ENCODE assay signal across 10 cellular contexts in the genomic region with DNA sequence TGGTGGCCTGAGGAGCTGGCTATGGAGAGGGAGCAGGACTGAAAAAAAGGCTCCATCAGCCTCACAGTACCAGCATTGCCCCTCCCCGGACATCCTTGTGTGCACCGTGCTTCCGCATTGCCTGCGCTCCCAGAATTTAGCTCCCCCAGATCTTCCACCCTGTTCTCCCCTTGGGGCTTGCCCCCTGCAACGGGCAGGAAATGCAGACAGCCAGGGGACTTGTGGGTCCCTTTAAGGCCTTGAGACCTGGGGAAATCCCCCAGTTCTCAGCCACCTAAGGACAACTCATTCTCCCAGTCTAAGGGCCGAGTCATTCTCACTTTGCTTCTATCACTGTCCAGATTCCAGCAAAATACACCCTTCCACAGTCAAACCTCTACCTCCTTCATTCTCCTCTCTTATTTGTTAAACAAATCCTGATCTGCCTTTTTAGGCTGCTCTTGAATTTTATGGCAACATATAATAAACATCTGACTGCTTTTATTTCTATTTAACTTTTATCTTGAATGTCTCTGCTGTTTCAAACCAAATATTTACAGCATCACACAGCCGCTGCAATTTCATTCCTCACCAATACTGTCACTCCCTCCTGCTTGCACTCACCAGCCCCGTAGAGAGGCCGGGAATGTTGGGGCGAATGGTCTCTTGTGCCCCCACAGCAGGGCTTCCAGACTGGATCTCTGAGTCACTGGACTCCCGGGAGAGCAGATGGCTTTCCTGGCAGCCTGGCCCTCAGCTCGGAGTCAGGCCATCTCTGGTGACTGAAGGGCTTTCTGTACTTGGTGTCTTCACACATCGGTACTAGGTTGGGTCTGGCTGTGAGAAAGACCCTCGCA.
DNase-seq lines count a peak whose midpoint lies in the region; ATAC-seq and TF ChIP-seq lines count a peak whose summit lies in the region.
"Had no signal": no experiment of that assay in that cellular context is flagged by ENCODE, and none has a peak within 500 bp of the region (broad histone marks: within the 10 kb centered on the region; RNA-seq: fewer than 3 reads in every experiment).

No MANE protein-coding gene starts in this region.

- H3K36me3 ChIP-seq in SK-N-SH (replicated peaks in 1 of 2; ENCODE audit: control insufficient read depth in 1 of 2, insufficient read depth in 2 of 2, low read length in 1 of 2) = no peaks in the 10 kb centered on the region
- H3K36me3 ChIP-seq in skeletal muscle satellite cell (ENCODE audit: insufficient read depth, low read length) = no peaks in the 10 kb centered on the region
- H3K36me3 ChIP-seq: thoracic aorta had no signal

- H3K27ac ChIP-seq in SK-N-SH (ENCODE audit: low read depth in 2 of 2, low read length in 1 of 2) = peak overlapping the region; percentile 11 to 93; a peak in 3 of 4 replicates
- H3K27ac ChIP-seq: thoracic aorta had no signal

- H3K4me2 ChIP-seq in SK-N-SH (peak overlapping the region; percentile 61), skeletal muscle satellite cell (ENCODE audit: low read length) (peak overlapping the region; percentile 64)

- H3K9ac ChIP-seq in SK-N-SH = peak overlapping the region; percentile 59
- H3K9ac ChIP-seq in skeletal muscle satellite cell (ENCODE audit: low read depth, low read length) = peak overlapping the region; percentile 75

- TF ChIP-seq RAD21 in SK-N-SH (IDR thresholded peaks at IDR 0.05; ENCODE audit: low read length) = no peak

- H3K9me3 ChIP-seq in SK-N-SH (no peaks in the 10 kb centered on the region), skeletal muscle satellite cell (replicated peaks; ENCODE audit: low read length) (no peaks in the 10 kb centered on the region)
- H3K9me3 ChIP-seq: thoracic aorta had no signal

- H3K4me3 ChIP-seq in SK-N-SH (ENCODE audit: low read depth in 2 of 2, low read length in 1 of 2) = no peak overlapping the region
- H3K4me3 ChIP-seq in fibroblast of villous mesenchyme (ENCODE audit: low read depth, low read length) = no peak overlapping the region
- H3K4me3 ChIP-seq in skeletal muscle satellite cell (ENCODE audit: low read length) = peak overlapping the region; percentile 34
- H3K4me3 ChIP-seq: thoracic aorta had no signal

- DNase-seq in GM04503 (ENCODE audit: low read depth) (peak; percentile 91), SK-N-SH (no peak), fibroblast of villous mesenchyme (ENCODE audit: low read depth) (peak; percentile 91), NCI-H1436 (lab: John Stamatoyannopoulos, UW) (no peak), mesenteric fat pad (ENCODE audit: low spot score) (no peak)
- DNase-seq: activated CD4-positive, CD25-positive, alpha-beta regulatory T cell treated with anti-CD3 and anti-CD28 coated beads, Interleukin-2, amount 50 U/mL, for 72 hours had no signal

- POLR2A ChIA-PET in SK-N-SH (lab: Yijun Ruan, JAX) = no interaction called here

- peak overlapping the region; percentile 10 for H2AFZ ChIP-seq in SK-N-SH (ENCODE audit: low read depth)

- H4K20me1 ChIP-seq in SK-N-SH (ENCODE audit: insufficient read depth) = no peaks in the 10 kb centered on the region

- TF ChIP-seq CTCF in SK-N-SH (IDR thresholded peaks at IDR 0.05) = no peak
- no peak for TF ChIP-seq CTCF in fibroblast of villous mesenchyme (IDR thresholded peaks at IDR 0.05; ENCODE audit: insufficient read depth, low read depth, low read length)

- WGBS in SK-N-SH (ENCODE audit: low lambda C conversion rate) = 33% methylated on average over 14 of the region's 14 CpGs

- no peaks in the 10 kb centered on the region for H3K79me2 ChIP-seq in SK-N-SH (ENCODE audit: insufficient read depth)

- no peaks in the 10 kb centered on the region for H3K27me3 ChIP-seq in SK-N-SH (ENCODE audit: insufficient read depth)
- no peaks in the 10 kb centered on the region for H3K27me3 ChIP-seq in skeletal muscle satellite cell (ENCODE audit: control insufficient read depth, insufficient read depth, low read length)

- peak; percentile 19 to 88; a peak in 3 of 4 replicates for TF ChIP-seq EP300 in SK-N-SH (IDR thresholded peaks at IDR 0.05; ENCODE audit: borderline replicate concordance in 1 of 2, low read depth in 1 of 2, low read length in 1 of 2)

- no peaks in the 10 kb centered on the region for H3K9me2 ChIP-seq in SK-N-SH

- peaks cover 2 to 22% of the 10 kb centered on the region in 2 experiments; a peak in 2 of 4 replicates for H3K4me1 ChIP-seq in SK-N-SH (ENCODE audit: control insufficient read depth in 1 of 2, insufficient read depth in 2 of 2, low read depth in 1 of 2, low read length in 1 of 2)
- peaks cover 25% of the 10 kb centered on the region for H3K4me1 ChIP-seq in skeletal muscle satellite cell (ENCODE audit: control insufficient read depth, insufficient read depth, low read length)

- ATAC-seq in GM18873 (IDR thresholded peaks at IDR 0.05; ENCODE audit: low FRiP score, unreplicated experiment) (no peak), HG03342 (IDR thresholded peaks at IDR 0.05; ENCODE audit: unreplicated experiment) (no peak)

- peaks cover 26% of the 10 kb centered on the region for H3F3A ChIP-seq in SK-N-SH (replicated peaks; ENCODE audit: insufficient read depth)

- CTCF ChIA-PET in SK-N-SH (lab: Yijun Ruan, JAX) = interaction anchor here (0.8 to 1.2 kb wide), 2 partner anchors 9 to 1097 kb away, joined by 3 to 4 read pairs; no protein-coding TSS in a partner anchor

TF ChIP-seq in SK-N-SH, 30 proteins besides CTCF, POLR2A, EP300 and RAD21 (continues in another document):
- peak; percentile 76; the same call in 1 of the 2 replicates for TF ChIP-seq JUND (IDR thresholded peaks at IDR 0.05)
- no peak for TF ChIP-seq NRF1 (IDR thresholded peaks at IDR 0.05; ENCODE audit: low read depth, low read length)
- TF ChIP-seq TCF12 (IDR thresholded peaks at IDR 0.05) = peak; percentile 91
- TF ChIP-seq, protein P1, sequence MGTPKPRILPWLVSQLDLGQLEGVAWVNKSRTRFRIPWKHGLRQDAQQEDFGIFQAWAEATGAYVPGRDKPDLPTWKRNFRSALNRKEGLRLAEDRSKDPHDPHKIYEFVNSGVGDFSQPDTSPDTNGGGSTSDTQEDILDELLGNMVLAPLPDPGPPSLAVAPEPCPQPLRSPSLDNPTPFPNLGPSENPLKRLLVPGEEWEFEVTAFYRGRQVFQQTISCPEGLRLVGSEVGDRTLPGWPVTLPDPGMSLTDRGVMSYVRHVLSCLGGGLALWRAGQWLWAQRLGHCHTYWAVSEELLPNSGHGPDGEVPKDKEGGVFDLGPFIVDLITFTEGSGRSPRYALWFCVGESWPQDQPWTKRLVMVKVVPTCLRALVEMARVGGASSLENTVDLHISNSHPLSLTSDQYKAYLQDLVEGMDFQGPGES (IDR thresholded peaks at IDR 0.05; ENCODE audit: low read depth, low read length) = no peak
- TF ChIP-seq, protein P2, sequence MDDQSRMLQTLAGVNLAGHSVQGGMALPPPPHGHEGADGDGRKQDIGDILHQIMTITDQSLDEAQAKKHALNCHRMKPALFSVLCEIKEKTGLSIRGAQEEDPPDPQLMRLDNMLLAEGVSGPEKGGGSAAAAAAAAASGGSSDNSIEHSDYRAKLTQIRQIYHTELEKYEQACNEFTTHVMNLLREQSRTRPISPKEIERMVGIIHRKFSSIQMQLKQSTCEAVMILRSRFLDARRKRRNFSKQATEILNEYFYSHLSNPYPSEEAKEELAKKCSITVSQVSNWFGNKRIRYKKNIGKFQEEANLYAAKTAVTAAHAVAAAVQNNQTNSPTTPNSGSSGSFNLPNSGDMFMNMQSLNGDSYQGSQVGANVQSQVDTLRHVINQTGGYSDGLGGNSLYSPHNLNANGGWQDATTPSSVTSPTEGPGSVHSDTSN (IDR thresholded peaks at IDR 0.05) = peak; percentile 59
- no peak for TF ChIP-seq EZH2phosphoT487 (IDR thresholded peaks at IDR 0.05; ENCODE audit: borderline replicate concordance, low read depth)
- TF ChIP-seq NFIC (IDR thresholded peaks at IDR 0.05; ENCODE audit: borderline replicate concordance) = peak; percentile 70
- TF ChIP-seq ELF1 (IDR thresholded peaks at IDR 0.05) = no peak
- TF ChIP-seq FOSL2 (IDR thresholded peaks at IDR 0.05; ENCODE audit: borderline replicate concordance, low read depth) = peak; percentile 80
- TF ChIP-seq, protein P3, sequence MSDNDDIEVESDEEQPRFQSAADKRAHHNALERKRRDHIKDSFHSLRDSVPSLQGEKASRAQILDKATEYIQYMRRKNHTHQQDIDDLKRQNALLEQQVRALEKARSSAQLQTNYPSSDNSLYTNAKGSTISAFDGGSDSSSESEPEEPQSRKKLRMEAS (IDR thresholded peaks at IDR 0.05; ENCODE audit: low read depth) = peak; percentile 68; the same call in 1 of the 2 replicates
- no peak for TF ChIP-seq GABPA (IDR thresholded peaks at IDR 0.05; ENCODE audit: low read depth)
- TF ChIP-seq MXI1 (IDR thresholded peaks at IDR 0.05; ENCODE audit: low read depth, low read length) = no peak
- no peak for TF ChIP-seq CHD2 (IDR thresholded peaks at IDR 0.05; ENCODE audit: low read length, partially characterized antibody)
- peak; percentile 37; the same call in 1 of the 2 replicates for TF ChIP-seq POLR2AphosphoS5 (IDR thresholded peaks at IDR 0.05; ENCODE audit: low read depth, low read length)
- 0 out of 2 replicates have a peak, but pooled peaks have one; percentile 18 for TF ChIP-seq MEF2A (IDR thresholded peaks at IDR 0.05; ENCODE audit: borderline replicate concordance, low read depth)
- TF ChIP-seq, protein P4, sequence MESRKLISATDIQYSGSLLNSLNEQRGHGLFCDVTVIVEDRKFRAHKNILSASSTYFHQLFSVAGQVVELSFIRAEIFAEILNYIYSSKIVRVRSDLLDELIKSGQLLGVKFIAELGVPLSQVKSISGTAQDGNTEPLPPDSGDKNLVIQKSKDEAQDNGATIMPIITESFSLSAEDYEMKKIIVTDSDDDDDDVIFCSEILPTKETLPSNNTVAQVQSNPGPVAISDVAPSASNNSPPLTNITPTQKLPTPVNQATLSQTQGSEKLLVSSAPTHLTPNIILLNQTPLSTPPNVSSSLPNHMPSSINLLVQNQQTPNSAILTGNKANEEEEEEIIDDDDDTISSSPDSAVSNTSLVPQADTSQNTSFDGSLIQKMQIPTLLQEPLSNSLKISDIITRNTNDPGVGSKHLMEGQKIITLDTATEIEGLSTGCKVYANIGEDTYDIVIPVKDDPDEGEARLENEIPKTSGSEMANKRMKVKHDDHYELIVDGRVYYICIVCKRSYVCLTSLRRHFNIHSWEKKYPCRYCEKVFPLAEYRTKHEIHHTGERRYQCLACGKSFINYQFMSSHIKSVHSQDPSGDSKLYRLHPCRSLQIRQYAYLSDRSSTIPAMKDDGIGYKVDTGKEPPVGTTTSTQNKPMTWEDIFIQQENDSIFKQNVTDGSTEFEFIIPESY (IDR thresholded peaks at IDR 0.05; ENCODE audit: borderline replicate concordance, low read depth) = no peak
- peak; percentile 65; the same call in 1 of the 2 replicates for TF ChIP-seq RXRA (IDR thresholded peaks at IDR 0.05; ENCODE audit: borderline replicate concordance, low read depth)

Comparison
In these comparisons a context has a peak if more than half of its experiments do, and no peak if none do; other contexts are left out.
1. DNase-seq: peak in GM04503 (single experiment) and fibroblast of villous mesenchyme (single experiment); none in SK-N-SH (single experiment), NCI-H1436 (single experiment) and mesenteric fat pad (single experiment).